8 cellular contexts compared by ENCODE assay signal in genomic region chr1:170663441-170664282, GRCh38. TPM values are rescaled to one million over a fixed set of nuclear protein-coding genes. Genes with fewer than 3 reads are reported as not detected.
DNase-seq lines count a peak whose midpoint lies in the region; ATAC-seq and TF ChIP-seq lines count a peak whose summit lies in the region.

Gene PRRX1 (plus strand): TSS chr1:170664131. CDS start chr1:170664219, 88 bp downstream.

- POLR2A ChIA-PET in RWPE1 (lab: Yijun Ruan, JAX; ENCODE audit: low non-redundant PET) = no interaction called here

- H3K36me3 ChIP-seq in adipocyte (ENCODE audit: control insufficient read depth, insufficient read depth, low read length, severe bottlenecking) (no peaks in the 10 kb centered on the region), sigmoid colon (no peaks in the 10 kb centered on the region)

- H3K9ac ChIP-seq in adipocyte (ENCODE audit: low read length) = peak within 1 kb of the TSS; percentile 99

- TF ChIP-seq POLR2A in sigmoid colon (IDR thresholded peaks at IDR 0.05) = no peak

- intact Hi-C loops in sigmoid colon (cut with DNase I) = no loop called here

- ATAC-seq in HG03280 (IDR thresholded peaks at IDR 0.05; ENCODE audit: unreplicated experiment) = no peak
- no peak for ATAC-seq in GM18909 (IDR thresholded peaks at IDR 0.05; ENCODE audit: poor library complexity, unreplicated experiment)

- 6 to 7% methylated on average over 26 of the region's 26 CpGs for WGBS in sigmoid colon, 2 donors

- H3K4me3 ChIP-seq in GM12865 (ENCODE audit: low read depth, low read length) (peak within 1 kb of the TSS; percentile 35), adipocyte (ENCODE audit: low read length) (peak within 1 kb of the TSS; percentile 90), sigmoid colon (peak within 1 kb of the TSS; percentile 37 to 56 (median 46))

- CTCF ChIA-PET in RWPE1 (lab: Yijun Ruan, JAX) = interaction anchor here (0.7 kb wide), 2 partner anchors 26 to 536 kb away, joined by 5 read pairs; no protein-coding TSS in a partner anchor

- DNase-seq in GM12865 (ENCODE audit: low read depth) (no peak), adipocyte (ENCODE audit: low read depth) (peak; percentile 52), hepatic stellate cell (ENCODE audit: low spot score) (peak; percentile 48), sigmoid colon (no peak), RWPE1 (ENCODE audit: low spot score) (no peak)
- no peak for DNase-seq in effector CD4-positive, alpha-beta T cell

- H3K27ac ChIP-seq in sigmoid colon = peak within 1 kb of the TSS; percentile 39 to 75 (median 62)
- no peak within 1 kb of the TSS for H3K27ac ChIP-seq in RWPE1

- no peaks in the 10 kb centered on the region for H3K9me3 ChIP-seq in adipocyte (ENCODE audit: control insufficient read depth, low read length)
- H3K9me3 ChIP-seq in sigmoid colon = no peaks in the 10 kb centered on the region

- no peak for TF ChIP-seq EP300 in sigmoid colon (IDR thresholded peaks at IDR 0.05)

- H3K27me3 ChIP-seq in adipocyte (replicated peaks; ENCODE audit: control insufficient read depth, insufficient read depth, low read length) (no peaks in the 10 kb centered on the region), sigmoid colon (peaks cover 27 to 99% (median 79%) of the 10 kb centered on the region in 3 donors)

- H3K4me1 ChIP-seq in adipocyte (ENCODE audit: control insufficient read depth, insufficient read depth, low read length) (peaks cover 31% of the 10 kb centered on the region), sigmoid colon (peaks cover 0 to 53% (median 43%) of the 10 kb centered on the region in 4 donors)

- TF ChIP-seq CTCF in GM12865 (IDR thresholded peaks at IDR 0.05; ENCODE audit: insufficient read depth, low read depth, low read length, missing control alignments) = no peak
- no peak for TF ChIP-seq CTCF in sigmoid colon (IDR thresholded peaks at IDR 0.05)
- TF ChIP-seq CTCF in RWPE1 (conservative IDR thresholded peaks at IDR 0.05; ENCODE audit: low read depth) = no peak

RNA-seq across cellular contexts. Expression of gene PRRX1, which starts in this region (rescaled TPM):
- 10 to 100 TPM in 1 of 4 donors, 1 to 10 TPM in 3; 4.3 to 16.6 (median 8.9) TPM for total RNA-seq in sigmoid colon
- polyA plus RNA-seq in sigmoid colon = 1 to 10 TPM in 2 of 3 donors, under 1 TPM in 1; 0.46 to 7.9 (median 3.0) TPM

Comparison
In these comparisons a context has a peak if more than half of its experiments do, and no peak if none do; other contexts are left out.
1. DNase-seq: peak in adipocyte (single experiment) and hepatic stellate cell (single experiment); none in GM12865 (single experiment), sigmoid colon (single experiment), RWPE1 (single experiment) and effector CD4-positive, alpha-beta T cell (single experiment).
2. H3K4me3 ChIP-seq: peak in every context shown above with its lines; median percentile 90 in adipocyte; 46 in sigmoid colon; 35 in GM12865.